Comparison of ENCODE assay signal across 12 cellular contexts in genomic region chr18:46518438-46518837, GRCh38.
DNase-seq lines count a peak whose midpoint lies in the region; ATAC-seq and TF ChIP-seq lines count a peak whose summit lies in the region.
"Had no signal": no experiment of that assay in that cellular context is flagged by ENCODE, and none has a peak within 500 bp of the region (broad histone marks: within the 10 kb centered on the region; RNA-seq: fewer than 3 reads in every experiment).

No MANE protein-coding gene starts in this region.

- H4K20me1 ChIP-seq in GM23248 (ENCODE audit: insufficient read depth), result no peaks in the 10 kb centered on the region

- ATAC-seq in GM21528 (IDR thresholded peaks at IDR 0.05; ENCODE audit: low FRiP score, unreplicated experiment), result no peak
- ATAC-seq: naive thymus-derived CD4-positive, alpha-beta T cell had no signal

- H3K4me2 ChIP-seq in GM23248 (ENCODE audit: unreplicated experiment), result no peak overlapping the region

- peak; percentile 30 for TF ChIP-seq CTCF in BE2C (IDR thresholded peaks at IDR 0.05; ENCODE audit: low read depth, low read length)

- no peak overlapping the region for H3K9ac ChIP-seq in GM23248

- H3K27me3 ChIP-seq in BE2C, result no peaks in the 10 kb centered on the region
- peaks cover 3% of the 10 kb centered on the region; the same call in 1 of the 2 replicates for H3K27me3 ChIP-seq in GM23248 (replicated peaks; ENCODE audit: insufficient read depth)

- H3K79me2 ChIP-seq in GM23248 (ENCODE audit: insufficient read depth), result no peaks in the 10 kb centered on the region

- no peaks in the 10 kb centered on the region for H3K9me2 ChIP-seq in GM23248 (ENCODE audit: insufficient read depth)

- H3K4me1 ChIP-seq in BE2C, result no peaks in the 10 kb centered on the region
- no peaks in the 10 kb centered on the region for H3K4me1 ChIP-seq in GM23248 (ENCODE audit: insufficient read depth)

- in situ Hi-C loops in GM23248 (cut with MboI), result no loop called here

- no peaks in the 10 kb centered on the region for H3K9me3 ChIP-seq in BE2C
- H3K9me3 ChIP-seq in GM23248 (ENCODE audit: low read depth), result no peaks in the 10 kb centered on the region

- no peaks in the 10 kb centered on the region for H3F3A ChIP-seq in GM23248 (ENCODE audit: insufficient read depth)

- DNase-seq in BE2C (peak; percentile 28), HT1080 (ENCODE audit: low read depth) (peak; percentile 6), SW480 (ENCODE audit: low spot score) (peak; percentile 10), left kidney (ENCODE audit: low read depth, low spot score) (peak; percentile 27), MV-4-11 (lab: John Stamatoyannopoulos, UW) (no peak), GM23248 (no peak), putamen (ENCODE audit: low spot score) (no peak)
- DNase-seq: CD8-positive, alpha-beta memory T cell; effector CD8-positive, alpha-beta T cell; naive thymus-derived CD4-positive, alpha-beta T cell; stimulated activated naive CD4-positive, alpha-beta T cell treated with Interleukin-2 at 50 U/mL for 16 hours had no signal

- WGBS in GM23248 (ENCODE audit: low coverage in 1 of 2, low lambda C conversion rate in 2 of 2, missing lambda C conversion rate in 2 of 2), 2 experiments, result 21 to 25% methylated on average over 6 of the region's 6 CpGs

- no peaks in the 10 kb centered on the region for H3K36me3 ChIP-seq in BE2C
- no peaks in the 10 kb centered on the region for H3K36me3 ChIP-seq in GM23248 (ENCODE audit: low read depth)

- H3K4me3 ChIP-seq in BE2C (ENCODE audit: low read depth, low read length) (no peak overlapping the region), GM23248 (no peak overlapping the region)

- no peak overlapping the region for H3K27ac ChIP-seq in GM23248

- H2AFZ ChIP-seq in GM23248, result no peak overlapping the region

Comparison
In these comparisons a context has a peak if more than half of its experiments do, and no peak if none do; other contexts are left out.
1. DNase-seq: peak in BE2C (single experiment), HT1080 (single experiment), SW480 (single experiment) and left kidney (single experiment); none in MV-4-11 (single experiment), GM23248 (single experiment) and putamen (single experiment).